ENCODE assay signal across 1 cellular context in genomic region chr5:137960819-137961218, GRCh38.
TF ChIP-seq lines count a peak whose summit lies in the region.

No MANE protein-coding gene starts in this region.

TF ChIP-seq in WTC11, 78 proteins besides CTCF, POLR2A, EP300 and RAD21 (continued from another document):
- no peak for TF ChIP-seq ATF6 (CRISPR knock-in tag; IDR thresholded peaks at IDR 0.05)
- no peak for TF ChIP-seq ZNF317 (CRISPR knock-in tag; IDR thresholded peaks at IDR 0.05; ENCODE audit: borderline replicate concordance, low read depth)
- TF ChIP-seq TEAD1 (CRISPR knock-in tag; IDR thresholded peaks at IDR 0.05): no peak
- no peak for TF ChIP-seq KAT7 (CRISPR knock-in tag; IDR thresholded peaks at IDR 0.05; ENCODE audit: borderline replicate concordance)
- no peak for TF ChIP-seq SMAD3 (CRISPR knock-in tag; IDR thresholded peaks at IDR 0.05; ENCODE audit: borderline replicate concordance)
- TF ChIP-seq ESRRA (CRISPR knock-in tag; IDR thresholded peaks at IDR 0.05; ENCODE audit: borderline replicate concordance): no peak
- no peak for TF ChIP-seq MYBL2 (CRISPR knock-in tag; IDR thresholded peaks at IDR 0.05)
- no peak for TF ChIP-seq PRRX2 (CRISPR knock-in tag; IDR thresholded peaks at IDR 0.05)
- no peak for TF ChIP-seq ZSCAN18 (CRISPR knock-in tag; IDR thresholded peaks at IDR 0.05)
- no peak for TF ChIP-seq RELA (CRISPR knock-in tag; IDR thresholded peaks at IDR 0.05; ENCODE audit: borderline replicate concordance)
- no peak for TF ChIP-seq NR2C2 (CRISPR knock-in tag; IDR thresholded peaks at IDR 0.05)
- TF ChIP-seq CREM (CRISPR knock-in tag; IDR thresholded peaks at IDR 0.05): no peak
